32 cellular contexts compared by ENCODE assay signal in genomic region chr20:51584116-51584515, GRCh38. TPM values are rescaled to one million over a fixed set of nuclear protein-coding genes. Genes with fewer than 3 reads are reported as not detected.
"Had no signal": no experiment of that assay in that cellular context is flagged by ENCODE, and none has a peak within 500 bp of the region (broad histone marks: within the 10 kb centered on the region; RNA-seq: fewer than 3 reads in every experiment).

No MANE protein-coding gene starts in this region.

- ATAC-seq: activated CD4-positive, alpha-beta T cell treated with anti-CD3 and anti-CD28 coated beads for 36 hours; activated CD8-positive, alpha-beta memory T cell treated with anti-CD3 and anti-CD28 coated beads, Interleukin-2, amount 10 ng/mL, durations not matched to agents 7 days and 5 days; activated CD8-positive, alpha-beta T cell treated with anti-CD3 and anti-CD28 coated beads, Interleukin-2, amount 10 ng/mL, durations not matched to agents 7 days and 5 days; heart left ventricle; left colon; naive thymus-derived CD4-positive, alpha-beta T cell; pancreas; sciatic nerve; stimulated activated naive CD8-positive, alpha-beta T cell treated with anti-CD3 and anti-CD28 coated beads, Interleukin-15, Interleukin-2, amounts not matched to agents 100 U/mL and 50 U/mL, for 24 hours had no signal

- DNase-seq: activated CD4-positive, alpha-beta T cell treated with anti-CD3 and anti-CD28 coated beads for 36 hours; activated CD4-positive, CD25-positive, alpha-beta regulatory T cell; activated CD8-positive, alpha-beta memory T cell treated with anti-CD3 and anti-CD28 coated beads, Interleukin-2, amount 10 ng/mL, durations not matched to agents 7 days and 5 days; activated CD8-positive, alpha-beta T cell treated with anti-CD3 and anti-CD28 coated beads, Interleukin-2, amount 10 ng/mL, durations not matched to agents 7 days and 5 days; activated T-cell treated with anti-CD3 and anti-CD28 coated beads, Interleukin-2, amount 50 U/mL, for 48 hours; anterior cingulate cortex; cerebellar nuclear complex; colonic mucosa; effector CD8-positive, alpha-beta T cell; erythroblast; heart left ventricle; hypothalamus; immature natural killer cell; kidney; left colon; midbrain; naive thymus-derived CD4-positive, alpha-beta T cell; pancreas; retina; stimulated activated CD4-positive, alpha-beta T cell treated with anti-CD3 and anti-CD28 coated beads, Interleukin-12 subunit alpha, Interleukin-12 subunit beta, amount 100 ng/mL, for 4 hours; stimulated activated CD4-positive, alpha-beta T cell treated with anti-CD3 and anti-CD28 coated beads, Interleukin-4, amount 100 ng/mL, for 1 hour; stimulated activated naive CD8-positive, alpha-beta T cell treated with anti-CD3 and anti-CD28 coated beads, Interleukin-15, Interleukin-2, amounts not matched to agents 100 U/mL and 50 U/mL, for 24 hours had no signal

- H3K4me3 Mint-ChIP-seq: activated CD4-positive, alpha-beta T cell treated with anti-CD3 and anti-CD28 coated beads for 36 hours; activated CD8-positive, alpha-beta memory T cell treated with anti-CD3 and anti-CD28 coated beads, Interleukin-2, amount 10 ng/mL, durations not matched to agents 7 days and 5 days; activated CD8-positive, alpha-beta T cell treated with anti-CD3 and anti-CD28 coated beads, Interleukin-2, amount 10 ng/mL, durations not matched to agents 7 days and 5 days; activated naive CD8-positive, alpha-beta T cell; immature natural killer cell; naive thymus-derived CD4-positive, alpha-beta T cell; T-helper 2 cell treated with Interferon-gamma antibody and Interleukin-4, amounts not matched to agents 5 μg/mL and 100 μg/mL, for 36 hours; type B pancreatic cell had no signal

- H3K9me3 Mint-ChIP-seq: activated T-helper 2 cell treated with anti-CD3 and anti-CD28 coated beads, Interferon-gamma antibody, Interleukin-2, Interleukin-4, amounts not matched to agents 10 μg/mL and 5 μg/mL and 100 μg/mL, durations not matched to agents 14 hours and 24 hours and 36 hours; T-helper 2 cell treated with Interferon-gamma antibody and Interleukin-4, amounts not matched to agents 5 μg/mL and 100 μg/mL, for 36 hours; type B pancreatic cell had no signal

- H3K27me3 ChIP-seq: colonic mucosa, heart left ventricle, pancreas, testis, vagina had no signal

- H3K27me3 Mint-ChIP-seq: activated naive CD8-positive, alpha-beta T cell; type B pancreatic cell had no signal

- H3K4me1 ChIP-seq: colonic mucosa, heart left ventricle, pancreas, prostate gland, testis, vagina had no signal

- H3K9me3 ChIP-seq: colonic mucosa, heart left ventricle, pancreas, prostate gland, testis, vagina had no signal

- H3K36me3 ChIP-seq: colonic mucosa, heart left ventricle, pancreas, prostate gland, vagina had no signal

- H3K36me3 Mint-ChIP-seq: activated CD8-positive, alpha-beta memory T cell treated with anti-CD3 and anti-CD28 coated beads, Interleukin-2, amount 10 ng/mL, durations not matched to agents 7 days and 5 days; immature natural killer cell; type B pancreatic cell had no signal

- H3K4me3 ChIP-seq: colonic mucosa, heart left ventricle, pancreas, prostate gland, skin epidermis, testis, vagina had no signal

- H3K27ac Mint-ChIP-seq: activated CD4-positive, alpha-beta T cell treated with anti-CD3 and anti-CD28 coated beads for 36 hours; activated CD8-positive, alpha-beta memory T cell treated with anti-CD3 and anti-CD28 coated beads, Interleukin-2, amount 10 ng/mL, durations not matched to agents 7 days and 5 days; activated naive CD8-positive, alpha-beta T cell; activated T-helper 2 cell treated with anti-CD3 and anti-CD28 coated beads, Interferon-gamma antibody, Interleukin-2, Interleukin-4, amounts not matched to agents 10 μg/mL and 5 μg/mL and 100 μg/mL, durations not matched to agents 14 hours and 24 hours and 36 hours; immature natural killer cell; naive thymus-derived CD4-positive, alpha-beta T cell; T-helper 2 cell treated with Interferon-gamma antibody and Interleukin-4, amounts not matched to agents 5 μg/mL and 100 μg/mL, for 36 hours; type B pancreatic cell had no signal

- H3K27ac ChIP-seq: colonic mucosa, heart left ventricle, pancreas, prostate gland, skin epidermis, testis, vagina had no signal

RNA-seq across cellular contexts. Expression of gene NFATC2, which starts 41.6 kb away (rescaled TPM):
- polyA plus RNA-seq: neural cell had no signal
